In the genomic region with DNA sequence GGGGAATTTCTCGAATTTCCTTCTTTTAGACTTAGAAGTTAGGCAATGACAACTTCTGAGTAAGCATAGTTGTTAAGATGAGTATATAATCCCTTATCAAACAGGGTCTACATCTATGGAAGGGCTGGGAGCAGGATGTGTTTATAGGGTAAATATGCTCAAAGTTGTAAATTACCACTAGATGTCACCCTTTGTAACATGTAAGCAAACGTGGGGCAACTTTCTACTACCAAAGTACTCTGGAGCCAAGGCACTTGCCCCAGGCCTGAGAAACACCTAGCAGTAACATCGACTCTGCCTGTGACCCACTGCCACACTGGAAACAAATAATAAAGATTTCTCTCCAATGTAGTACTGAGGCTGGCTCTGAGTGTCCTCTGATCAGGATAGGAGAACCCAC, we compare ENCODE assay signal across 8 cellular contexts.
DNase-seq lines count a peak whose midpoint lies in the region; ATAC-seq, FAIRE-seq and TF ChIP-seq lines count a peak whose summit lies in the region.

No MANE protein-coding gene starts in this region.

- peak; percentile 83 for ATAC-seq in GM18519 (IDR thresholded peaks at IDR 0.05; ENCODE audit: low FRiP score, unreplicated experiment)
- peak; percentile 72 for ATAC-seq in HG03039 (IDR thresholded peaks at IDR 0.05; ENCODE audit: unreplicated experiment)

- FAIRE-seq in keratinocyte (lab: Jason Lieb, UNC): peak; percentile 74

- in situ Hi-C loops in astrocyte of the cerebellum (cut with HindIII; ENCODE audit: low sequenced_read_pairs): loop anchor here (25.0 kb wide), 1 partner anchor 516 kb away; no protein-coding TSS in a partner anchor

- DNase-seq in AG04449 (ENCODE audit: low read depth, low spot score) (peak; percentile 3), NCI-H2081 treated with DMSO at 0.1 percent for 48 hours (lab: John Stamatoyannopoulos, UW) (peak; percentile 20), astrocyte of the cerebellum (ENCODE audit: low read depth) (peak; percentile 47), keratinocyte (ENCODE audit: low read depth, low spot score) (peak; percentile 2), ecto neural progenitor cell (ENCODE audit: low spot score) (no peak)
- no peak for DNase-seq in activated effector memory CD4-positive, alpha-beta T cell treated with Interleukin-2 at 50 U/mL for 16 hours

- no peak overlapping the region for H3K4me2 ChIP-seq in keratinocyte (ENCODE audit: control insufficient read depth, extremely low read depth, insufficient read depth, low read depth, low read length)

- H3K9ac ChIP-seq in keratinocyte (ENCODE audit: control insufficient read depth, extremely low read depth, insufficient read depth, low read length): no peak overlapping the region

- H3K27ac ChIP-seq in keratinocyte (ENCODE audit: control insufficient read depth, insufficient read depth, low read length): no peak overlapping the region

- no peaks in the 10 kb centered on the region for H3K4me1 ChIP-seq in keratinocyte (ENCODE audit: control insufficient read depth, extremely low read depth, insufficient read depth, low read length)

- TF ChIP-seq CTCF in AG04449 (IDR thresholded peaks at IDR 0.05; ENCODE audit: insufficient read depth, low read length, missing control alignments): peak; percentile 44
- peak; percentile 47 for TF ChIP-seq CTCF in astrocyte of the cerebellum (IDR thresholded peaks at IDR 0.05; ENCODE audit: low read depth, low read length, missing control alignments)
- TF ChIP-seq CTCF in keratinocyte (optimal IDR thresholded peaks at IDR 0.05 in 1 of 3, IDR thresholded peaks at IDR 0.05 in 1 of 3, conservative IDR thresholded peaks at IDR 0.05 in 1 of 3; ENCODE audit: extremely low read depth in 1 of 3, insufficient read depth in 2 of 3, low read length in 3 of 3): peak; percentile 39 to 48 (median 46)

- H3K9me1 ChIP-seq in keratinocyte (ENCODE audit: control insufficient read depth, extremely low read depth, insufficient read depth, low read length): no peaks in the 10 kb centered on the region

- H2AFZ ChIP-seq in keratinocyte (ENCODE audit: control insufficient read depth, low read length): no peak overlapping the region

- H3K79me2 ChIP-seq in keratinocyte (ENCODE audit: control insufficient read depth, insufficient read depth, low read length): no peaks in the 10 kb centered on the region

- CTCF ChIA-PET in AG04449 (lab: Yijun Ruan, JAX): interaction anchor here (0.7 to 1.7 kb wide), 12 partner anchors 9 to 533 kb away, joined by 3 to 68 read pairs (median 5); no protein-coding TSS in a partner anchor

- no peaks in the 10 kb centered on the region for H3K36me3 ChIP-seq in keratinocyte (ENCODE audit: control insufficient read depth in 2 of 2, extremely low read depth in 1 of 2, insufficient read depth in 2 of 2, low read length in 2 of 2)

- H3K4me3 ChIP-seq in AG04449 (ENCODE audit: low read depth, low read length) (no peak overlapping the region), astrocyte of the cerebellum (ENCODE audit: low read depth, low read length) (no peak overlapping the region), keratinocyte (ENCODE audit: control insufficient read depth in 2 of 3, extremely low read depth in 1 of 3, insufficient read depth in 2 of 3, low read depth in 1 of 3, low read length in 3 of 3) (no peak overlapping the region)

- H3K9me3 ChIP-seq in keratinocyte (ENCODE audit: control insufficient read depth, low read depth, low read length): no peaks in the 10 kb centered on the region

- H3K27me3 ChIP-seq in keratinocyte (ENCODE audit: control insufficient read depth, extremely low read depth, insufficient read depth, low read length): no peaks in the 10 kb centered on the region

- H4K20me1 ChIP-seq in keratinocyte (ENCODE audit: control insufficient read depth, extremely low read depth, insufficient read depth, low read length): no peaks in the 10 kb centered on the region

- dilution Hi-C loops in keratinocyte (cut with MboI; ENCODE audit: extremely low pct_ligation_motif_present, low sequenced_read_pairs): no loop called here

- POLR2A ChIA-PET in AG04449 (lab: Yijun Ruan, JAX): no interaction called here

Comparison
In these comparisons a context has a peak if more than half of its experiments do, and no peak if none do; other contexts are left out.
1. DNase-seq: peak in AG04449 (single experiment), NCI-H2081 treated with DMSO at 0.1 percent for 48 hours (single experiment), astrocyte of the cerebellum (single experiment) and keratinocyte (single experiment); none in ecto neural progenitor cell (single experiment) and activated effector memory CD4-positive, alpha-beta T cell treated with Interleukin-2 at 50 U/mL for 16 hours (single experiment).
2. Peak in every context shown above with its lines, with median percentiles within 50 percentile points of each other: CTCF ChIP-seq.